ENCODE assay signal across 11 cellular contexts in the genomic region with DNA sequence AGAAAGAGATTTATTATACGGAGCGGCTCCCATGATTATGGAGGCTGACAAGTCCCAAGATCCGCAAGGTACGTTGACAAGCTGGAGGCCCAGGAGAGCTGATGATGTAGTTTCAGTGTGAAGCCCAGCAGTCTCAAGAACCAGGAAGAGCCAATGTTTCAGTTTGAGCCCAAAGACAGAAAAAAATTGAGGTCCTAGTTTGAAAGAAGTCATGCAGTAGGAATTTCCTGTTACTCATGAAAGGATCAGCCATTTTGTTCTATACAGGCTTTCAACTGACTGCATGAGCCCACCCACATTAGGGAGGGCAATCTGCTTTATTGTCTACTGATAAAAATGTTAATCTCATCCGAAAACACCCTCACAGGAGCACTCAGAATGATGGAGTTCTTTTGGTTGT. TPM values are rescaled to one million over a fixed set of nuclear protein-coding genes. Genes with fewer than 3 reads are reported as not detected.
DNase-seq lines count a peak whose midpoint lies in the region; ATAC-seq and TF ChIP-seq lines count a peak whose summit lies in the region.
"Had no signal": no experiment of that assay in that cellular context is flagged by ENCODE, and none has a peak within 500 bp of the region (broad histone marks: within the 10 kb centered on the region; RNA-seq: fewer than 3 reads in every experiment).

No MANE protein-coding gene starts in this region.

- H3K4me1 ChIP-seq in HCT116 (ENCODE audit: control insufficient read depth in 1 of 2, insufficient read depth in 2 of 2, low read length in 2 of 2) (peaks cover 0 to 16% of the 10 kb centered on the region in 2 experiments; a peak in 1 of 4 replicates), foreskin keratinocyte (peaks cover 27% of the 10 kb centered on the region), smooth muscle cell (ENCODE audit: low read depth) (peaks cover 4% of the 10 kb centered on the region), testis (no peaks in the 10 kb centered on the region)

- H3K4me2 ChIP-seq in HCT116 (ENCODE audit: low read length) (peak overlapping the region; percentile 20; the same call in 1 of the 2 replicates), smooth muscle cell (peak overlapping the region; percentile 33)

- no peak overlapping the region for H3K27ac Mint-ChIP-seq in glutamatergic neuron (ENCODE audit: unreplicated experiment)

- H3F3A ChIP-seq in smooth muscle cell (ENCODE audit: low read depth), result no peaks in the 10 kb centered on the region

- TF ChIP-seq CTCF in HCT116 (IDR thresholded peaks at IDR 0.05 in 2 of 3, conservative IDR thresholded peaks at IDR 0.05 in 1 of 3; ENCODE audit: borderline replicate concordance in 1 of 3, insufficient read depth in 1 of 3, low read depth in 2 of 3, low read length in 2 of 3) (no peak), foreskin keratinocyte (conservative IDR thresholded peaks at IDR 0.05) (no peak), smooth muscle cell (IDR thresholded peaks at IDR 0.05; ENCODE audit: borderline replicate concordance, insufficient read depth, poor library complexity, severe bottlenecking) (no peak), testis (IDR thresholded peaks at IDR 0.05) (no peak), glutamatergic neuron (IDR thresholded peaks at IDR 0.05; ENCODE audit: partially characterized antibody, unreplicated experiment) (no peak)

- RAD21 ChIA-PET in HCT116 (lab: Charles Lee; ENCODE audit: low non-redundant PET in 1 of 2, low total read pairs in 2 of 2, uncharacterized antibody in 2 of 2, unreplicated experiment in 2 of 2), result no interaction called here

- H3K27ac ChIP-seq in HCT116 (ENCODE audit: low read depth, low read length), result no peak overlapping the region
- H3K27ac ChIP-seq in foreskin keratinocyte, result peak overlapping the region; percentile 86
- H3K27ac ChIP-seq in smooth muscle cell (ENCODE audit: low read depth), result peak overlapping the region; percentile 86
- no peak overlapping the region for H3K27ac ChIP-seq in testis

- 72% methylated on average over 5 of the region's 5 CpGs for WGBS in smooth muscle cell (ENCODE audit: low lambda C conversion rate)
- WGBS in testis, 2 donors, result 87 to 92% methylated on average over 5 of the region's 5 CpGs

- CTCF ChIA-PET in HCT116 (lab: Charles Lee), result no interaction called here

- H3K9me3 Mint-ChIP-seq in glutamatergic neuron (ENCODE audit: unreplicated experiment), result no peaks in the 10 kb centered on the region

- POLR2A ChIA-PET in HCT116 (lab: Charles Lee), result no interaction called here

- H2AFZ ChIP-seq in HCT116 (ENCODE audit: low read depth, low read length, poor library complexity, severe bottlenecking) (peak overlapping the region; percentile 1), smooth muscle cell (ENCODE audit: low read depth) (peak overlapping the region; percentile 64)

- H3K9ac ChIP-seq in HCT116 (ENCODE audit: low read length) (no peak overlapping the region), smooth muscle cell (ENCODE audit: low read depth) (no peak overlapping the region)

- H4K20me1 ChIP-seq in HCT116 (ENCODE audit: insufficient read depth), result no peaks in the 10 kb centered on the region
- H4K20me1 ChIP-seq in smooth muscle cell (ENCODE audit: low read depth), result no peaks in the 10 kb centered on the region

- H3K27me3 Mint-ChIP-seq in glutamatergic neuron (ENCODE audit: unreplicated experiment), result no peaks in the 10 kb centered on the region

- no peaks in the 10 kb centered on the region for H3K9me2 ChIP-seq in HCT116 (ENCODE audit: insufficient read depth)

- TF ChIP-seq RAD21 in HCT116 (IDR thresholded peaks at IDR 0.05; ENCODE audit: low read depth), result no peak

- H3K27me3 ChIP-seq in HCT116 (ENCODE audit: insufficient read depth, low read length) (no peaks in the 10 kb centered on the region), foreskin keratinocyte (no peaks in the 10 kb centered on the region), smooth muscle cell (ENCODE audit: low read depth) (no peaks in the 10 kb centered on the region), testis (no peaks in the 10 kb centered on the region)

- no peak for DNase-seq in HCT116 (ENCODE audit: low read depth, low spot score)
- DNase-seq in amniotic stem cell (lab: John Stamatoyannopoulos, UW), result peak; percentile 42
- peak; percentile 69 to 83 for DNase-seq in foreskin keratinocyte
- DNase-seq in smooth muscle cell (lab: John Stamatoyannopoulos, UW; ENCODE audit: unreplicated experiment), result no peak
- no peak for DNase-seq in testis
- no peak for DNase-seq in glutamatergic neuron
- DNase-seq: DMS153, right cardiac atrium, T-helper 1 cell had no signal

- H3K4me3 ChIP-seq in HCT116 (replicated peaks in 1 of 2; ENCODE audit: low read depth in 1 of 2, low read length in 2 of 2) (no peak overlapping the region), smooth muscle cell (no peak overlapping the region), testis (no peak overlapping the region)

- no peak overlapping the region for H3K4me3 Mint-ChIP-seq in glutamatergic neuron (ENCODE audit: unreplicated experiment)

- H3K36me3 ChIP-seq in HCT116 (ENCODE audit: control insufficient read depth in 1 of 2, insufficient read depth in 2 of 2, low read length in 2 of 2) (no peaks in the 10 kb centered on the region), smooth muscle cell (ENCODE audit: low read depth) (no peaks in the 10 kb centered on the region), testis (ENCODE audit: low read depth, missing control alignments) (no peaks in the 10 kb centered on the region)

- BruUV-seq in HCT116 (replicated peaks; lab: Mats Ljungman, UMichigan), result no TSS peak

- TF ChIP-seq POLR2A in HCT116 (IDR thresholded peaks at IDR 0.05; ENCODE audit: borderline replicate concordance, extremely low read depth, insufficient read depth, insufficient read length) (no peak), testis (IDR thresholded peaks at IDR 0.05) (no peak)

- ATAC-seq in HCT116, result no peak
- ATAC-seq in foreskin keratinocyte, result peak; percentile 89
- ATAC-seq in HG03460 (IDR thresholded peaks at IDR 0.05; ENCODE audit: unreplicated experiment), result no peak
- no peak for ATAC-seq in GM21717 (IDR thresholded peaks at IDR 0.05; ENCODE audit: unreplicated experiment)

- intact Hi-C loops in HCT116 (cut with micrococcal nuclease) (no loop called here), testis (cut with DNase I; ENCODE audit: low total_unique reads) (no loop called here)

- no peaks in the 10 kb centered on the region for H3K4me1 Mint-ChIP-seq in glutamatergic neuron (ENCODE audit: low read depth, unreplicated experiment)

- H3K79me2 ChIP-seq in HCT116 (ENCODE audit: insufficient read depth, low read length) (no peaks in the 10 kb centered on the region), smooth muscle cell (ENCODE audit: low read depth) (no peaks in the 10 kb centered on the region)

- H3K36me3 Mint-ChIP-seq in glutamatergic neuron (ENCODE audit: unreplicated experiment), result peaks cover 4% of the 10 kb centered on the region

- H3K9me3 ChIP-seq in HCT116 (ENCODE audit: control insufficient read depth in 1 of 2, insufficient read depth in 1 of 2, low read depth in 1 of 2, low read length in 2 of 2), result no peaks in the 10 kb centered on the region
- no peaks in the 10 kb centered on the region for H3K9me3 ChIP-seq in smooth muscle cell (replicated peaks; ENCODE audit: low read depth)
- no peaks in the 10 kb centered on the region for H3K9me3 ChIP-seq in testis

TF ChIP-seq in HCT116, 20 proteins besides CTCF, POLR2A, EP300 and RAD21:
- TF ChIP-seq FOSL1 (IDR thresholded peaks at IDR 0.05; ENCODE audit: low read depth), result peak; percentile 24; the same call in 1 of the 2 replicates
- TF ChIP-seq EZH2phosphoT487 (IDR thresholded peaks at IDR 0.05; ENCODE audit: borderline replicate concordance), result no peak

RNA-seq across cellular contexts. Expression of gene CCDC71L, which starts 51.5 kb away (rescaled TPM):
- total RNA-seq in HCT116 (2021; ENCODE audit: unreplicated experiment) (21.1 TPM), foreskin keratinocyte (13.2 and 17.7 TPM in 2 replicates), smooth muscle cell (33.1 and 35.7 TPM in 2 replicates), testis (10 to 100 TPM; 33.9 to 38.0 TPM), glutamatergic neuron (ENCODE audit: unreplicated experiment) (38.9 TPM)
- polyA plus RNA-seq in HCT116 (2012), result 7.3 and 9.7 TPM in 2 replicates
- polyA plus RNA-seq in foreskin keratinocyte (14.5 and 20.5 TPM in 2 replicates), smooth muscle cell (17.1 and 21.0 TPM in 2 replicates), testis (ENCODE audit: insufficient read depth, low read depth, low replicate concordance) (10.0 TPM)

Comparison
In these comparisons a context has a peak if more than half of its experiments do, and no peak if none do; other contexts are left out.
1. DNase-seq: peak in amniotic stem cell (single experiment) and foreskin keratinocyte (2 of 2); none in HCT116 (single experiment), smooth muscle cell (single experiment), testis (single experiment) and glutamatergic neuron (single experiment).
2. H3K27ac ChIP-seq: peak in foreskin keratinocyte (single experiment) and smooth muscle cell (single experiment); none in HCT116 (single experiment) and testis (0 of 2).